Comparison of ENCODE assay signal across 17 cellular contexts in genomic region chr12:55051197-55051920, GRCh38. TPM values are rescaled to one million over a fixed set of nuclear protein-coding genes. Genes with fewer than 3 reads are reported as not detected.
DNase-seq lines count a peak whose midpoint lies in the region; ATAC-seq and TF ChIP-seq lines count a peak whose summit lies in the region.
"Had no signal": no experiment of that assay in that cellular context is flagged by ENCODE, and none has a peak within 500 bp of the region (broad histone marks: within the 10 kb centered on the region; RNA-seq: fewer than 3 reads in every experiment).

No MANE protein-coding gene starts in this region.

- H3K27ac ChIP-seq in naive thymus-derived CD4-positive, alpha-beta T cell (ENCODE audit: low read depth, low read length) = no peak overlapping the region

- no peak overlapping the region for H3K4me3 Mint-ChIP-seq in naive thymus-derived CD4-positive, alpha-beta T cell
- H3K4me3 Mint-ChIP-seq: CD8-positive, alpha-beta memory T cell had no signal

- H3K4me3 ChIP-seq in fibroblast of mammary gland (ENCODE audit: control insufficient read depth, low read depth, low read length) = no peak overlapping the region
- H3K4me3 ChIP-seq in naive thymus-derived CD4-positive, alpha-beta T cell (ENCODE audit: low read length) = no peak overlapping the region

- TF ChIP-seq CTCF in fibroblast of mammary gland (conservative IDR thresholded peaks at IDR 0.05; ENCODE audit: control insufficient read depth, insufficient read depth, low read depth, low read length) = no peak

- intact Hi-C loops in naive thymus-derived CD4-positive, alpha-beta T cell (cut with micrococcal nuclease) = no loop called here

- peak overlapping the region in 1 of 9 donors; percentile 47 for H3K27ac Mint-ChIP-seq in naive thymus-derived CD4-positive, alpha-beta T cell

- H3K27me3 ChIP-seq in naive thymus-derived CD4-positive, alpha-beta T cell (ENCODE audit: control insufficient read depth in 2 of 2, insufficient read depth in 2 of 2, low read length in 2 of 2) = no peaks in the 10 kb centered on the region

- H3K4me1 Mint-ChIP-seq in naive thymus-derived CD4-positive, alpha-beta T cell = no peaks in the 10 kb centered on the region
- H3K4me1 Mint-ChIP-seq: CD8-positive, alpha-beta memory T cell had no signal

- no peaks in the 10 kb centered on the region for H3K4me1 ChIP-seq in naive thymus-derived CD4-positive, alpha-beta T cell (ENCODE audit: control insufficient read depth in 2 of 2, insufficient read depth in 2 of 2, low read length in 2 of 2)

- no peaks in the 10 kb centered on the region for H3K36me3 ChIP-seq in naive thymus-derived CD4-positive, alpha-beta T cell (ENCODE audit: control insufficient read depth in 2 of 3, insufficient read depth in 3 of 3, low read length in 3 of 3)

- peaks cover 0 to 2% (median 0%) of the 10 kb centered on the region in 11 donors for H3K9me3 Mint-ChIP-seq in naive thymus-derived CD4-positive, alpha-beta T cell
- H3K9me3 Mint-ChIP-seq: CD8-positive, alpha-beta memory T cell had no signal

- peaks cover 0 to 16% (median 0%) of the 10 kb centered on the region in 5 donors for H3K27me3 Mint-ChIP-seq in naive thymus-derived CD4-positive, alpha-beta T cell

- ATAC-seq in naive thymus-derived CD4-positive, alpha-beta T cell = no peak

- DNase-seq in DMS53 (lab: John Stamatoyannopoulos, UW) = peak; percentile 5
- DNase-seq in DMS53 treated with DMSO at 0.1 percent for 48 hours (lab: John Stamatoyannopoulos, UW; ENCODE audit: unreplicated experiment) = no peak
- DNase-seq in DMS 273 treated with DMSO at 0.1 percent for 48 hours (lab: John Stamatoyannopoulos, UW) = peak; percentile 48
- peak; percentile 85 for DNase-seq in NCI-H446 treated with DMSO at 0.1 percent for 48 hours (lab: John Stamatoyannopoulos, UW)
- DNase-seq in fibroblast of mammary gland (ENCODE audit: low read depth) = peak; percentile 5
- DNase-seq in ecto neural progenitor cell (ENCODE audit: low spot score) = no peak
- no peak for DNase-seq in NCI-H1092 (lab: John Stamatoyannopoulos, UW)
- no peak for DNase-seq in naive thymus-derived CD4-positive, alpha-beta T cell
- DNase-seq: 8988T; CD8-positive, alpha-beta memory T cell; EL; KBM-7; NCI-H1436; NCI-H2081; NCI-H510A; RPMI8226 had no signal

- no peaks in the 10 kb centered on the region for H3K9me3 ChIP-seq in naive thymus-derived CD4-positive, alpha-beta T cell (ENCODE audit: control insufficient read depth in 2 of 3, low read length in 3 of 3)

- POLR2A ChIA-PET in naive thymus-derived CD4-positive, alpha-beta T cell (lab: Charles Lee) = no interaction called here

- CTCF ChIA-PET in naive thymus-derived CD4-positive, alpha-beta T cell (lab: Charles Lee) = interaction anchor here (0.7 to 1.9 kb wide), 2 partner anchors 20 to 90 kb away, joined by 3 to 5 read pairs; no protein-coding TSS in a partner anchor

- H3K36me3 Mint-ChIP-seq in naive thymus-derived CD4-positive, alpha-beta T cell = no peaks in the 10 kb centered on the region
- H3K36me3 Mint-ChIP-seq: CD8-positive, alpha-beta memory T cell had no signal

RNA-seq across cellular contexts. Expression of gene NEUROD4, which starts 31.6 kb away (rescaled TPM):
- total RNA-seq in naive thymus-derived CD4-positive, alpha-beta T cell = under 1 TPM in 1 of 5 experiments, not detected in 4; 0.11 TPM
- polyA plus RNA-seq in naive thymus-derived CD4-positive, alpha-beta T cell = not detected
- total RNA-seq: CD8-positive, alpha-beta memory T cell had no signal
- polyA plus RNA-seq: BJ; CD8-positive, alpha-beta memory T cell had no signal

Comparison
In these comparisons a context has a peak if more than half of its experiments do, and no peak if none do; other contexts are left out.
1. DNase-seq: peak in DMS53 (single experiment), DMS 273 treated with DMSO at 0.1 percent for 48 hours (single experiment), NCI-H446 treated with DMSO at 0.1 percent for 48 hours (single experiment) and fibroblast of mammary gland (single experiment); none in DMS53 treated with DMSO at 0.1 percent for 48 hours (single experiment), ecto neural progenitor cell (single experiment), NCI-H1092 (single experiment) and naive thymus-derived CD4-positive, alpha-beta T cell (0 of 9).